In genomic region chr12:2877959-2878732, GRCh38 we compare ENCODE assay signal across 9 cellular contexts. TPM values are rescaled to one million over a fixed set of nuclear protein-coding genes. Genes with fewer than 3 reads are reported as not detected.
DNase-seq lines count a peak whose midpoint lies in the region; ATAC-seq and TF ChIP-seq lines count a peak whose summit lies in the region.
"Had no signal": no experiment of that assay in that cellular context is flagged by ENCODE, and none has a peak within 500 bp of the region (broad histone marks: within the 10 kb centered on the region; RNA-seq: fewer than 3 reads in every experiment).

No MANE protein-coding gene starts in this region.

- H3F3A ChIP-seq in GM23248 (ENCODE audit: insufficient read depth): peaks cover 10% of the 10 kb centered on the region

- no peaks in the 10 kb centered on the region for H3K27me3 Mint-ChIP-seq in chondrocyte (ENCODE audit: low read depth)

- H3K27me3 ChIP-seq in GM23248 (replicated peaks; ENCODE audit: insufficient read depth) (no peaks in the 10 kb centered on the region), lung (ENCODE audit: control insufficient read depth, insufficient read depth) (no peaks in the 10 kb centered on the region), tibial nerve (no peaks in the 10 kb centered on the region)

- no peaks in the 10 kb centered on the region for H3K36me3 ChIP-seq in GM23248 (ENCODE audit: low read depth)
- no peaks in the 10 kb centered on the region for H3K36me3 ChIP-seq in lung (ENCODE audit: control insufficient read depth in 2 of 2, insufficient read depth in 2 of 2, low read length in 2 of 2)
- H3K36me3 ChIP-seq in tibial nerve: peaks cover 0 to 5% (median 0%) of the 10 kb centered on the region in 3 donors

- in situ Hi-C loops in ACHN (cut with HindIII; ENCODE audit: low pct_ligation_motif_present, low pct_unique_long_range_greater_than_20kb, low sequenced_read_pairs) (no loop called here), GM23248 (cut with MboI) (no loop called here)

- peak; percentile 42 for TF ChIP-seq CTCF in chondrocyte (IDR thresholded peaks at IDR 0.05)
- no peak for TF ChIP-seq CTCF in lung (IDR thresholded peaks at IDR 0.05; ENCODE audit: control extremely low read depth, extremely low read depth)
- no peak for TF ChIP-seq CTCF in tibial nerve (IDR thresholded peaks at IDR 0.05)

- peak overlapping the region; percentile 92 for H3K9ac ChIP-seq in GM23248

- no peaks in the 10 kb centered on the region for H3K9me2 ChIP-seq in GM23248 (ENCODE audit: insufficient read depth)

- peak overlapping the region; percentile 88 for H3K27ac ChIP-seq in GM23248
- H3K27ac ChIP-seq in lung (ENCODE audit: low read depth in 1 of 2, low read length in 1 of 2): peak overlapping the region in 1 of 2 donors; percentile 97
- peak overlapping the region; percentile 83 to 98 (median 96) for H3K27ac ChIP-seq in tibial nerve

- peaks cover 21% of the 10 kb centered on the region for H3K4me1 Mint-ChIP-seq in chondrocyte (ENCODE audit: low read depth)

- peak; percentile 47 for DNase-seq in ACHN
- DNase-seq in GM23248: peak; percentile 62
- DNase-seq in NOMO-1 treated with dmso at 0.1 percent for 144 hours (lab: John Stamatoyannopoulos, UW; ENCODE audit: unreplicated experiment): peak; percentile 94
- peak; percentile 32 for DNase-seq in chondrocyte (ENCODE audit: low spot score)
- no peak for DNase-seq in lung (ENCODE audit: low spot score)
- no peak for DNase-seq in tibial nerve (ENCODE audit: low spot score in 2 of 2)
- no peak for DNase-seq in DMS 273 treated with DMSO at 0.1 percent for 48 hours (lab: John Stamatoyannopoulos, UW)

- no peak for TF ChIP-seq POLR2A in tibial nerve (IDR thresholded peaks at IDR 0.05)

- TF ChIP-seq EP300 in tibial nerve (IDR thresholded peaks at IDR 0.05): peak in 1 of 2 donors; percentile 25

- peak overlapping the region; percentile 94 for H2AFZ ChIP-seq in GM23248

- H3K4me3 ChIP-seq in GM23248 (peak overlapping the region; percentile 82), lung (peak overlapping the region; percentile 80), tibial nerve (peak overlapping the region; percentile 51 to 90 (median 88))

- peaks cover 16% of the 10 kb centered on the region for H3K4me1 ChIP-seq in GM23248 (ENCODE audit: insufficient read depth)
- peaks cover 5 to 6% of the 10 kb centered on the region in 2 donors for H3K4me1 ChIP-seq in lung (ENCODE audit: control insufficient read depth in 2 of 2, insufficient read depth in 2 of 2, low read length in 2 of 2)
- peaks cover 0 to 25% (median 12%) of the 10 kb centered on the region in 4 donors for H3K4me1 ChIP-seq in tibial nerve

- H3K4me2 ChIP-seq in GM23248 (ENCODE audit: unreplicated experiment): peak overlapping the region; percentile 81

- no peaks in the 10 kb centered on the region for H3K36me3 Mint-ChIP-seq in chondrocyte (ENCODE audit: low read depth)

- WGBS in GM23248 (ENCODE audit: low coverage in 1 of 2, low lambda C conversion rate in 2 of 2, missing lambda C conversion rate in 2 of 2), 2 experiments: 33 to 37% methylated on average over 16 of the region's 16 CpGs
- WGBS in lung, 2 donors: 37 to 43% methylated on average over 16 of the region's 16 CpGs
- 37 to 38% methylated on average over 16 of the region's 16 CpGs for WGBS in tibial nerve, 2 donors

- H3K9me3 ChIP-seq in GM23248 (ENCODE audit: low read depth): no peaks in the 10 kb centered on the region
- H3K9me3 ChIP-seq in lung (ENCODE audit: control insufficient read depth in 2 of 2, insufficient read depth in 1 of 2, low read length in 1 of 2): no peaks in the 10 kb centered on the region
- H3K9me3 ChIP-seq in tibial nerve: no peaks in the 10 kb centered on the region

- peaks cover 89% of the 10 kb centered on the region for H3K79me2 ChIP-seq in GM23248 (ENCODE audit: insufficient read depth)

- ATAC-seq in lung (ENCODE audit: insufficient read depth, low FRiP score) (peak; percentile 6), HG03571 (IDR thresholded peaks at IDR 0.05; ENCODE audit: unreplicated experiment) (no peak)

- no peaks in the 10 kb centered on the region for H3K9me3 Mint-ChIP-seq in chondrocyte (ENCODE audit: low read depth)

- peak overlapping the region; percentile 95 for H3K4me3 Mint-ChIP-seq in chondrocyte (ENCODE audit: unreplicated experiment)

- peak overlapping the region; percentile 97 for H3K27ac Mint-ChIP-seq in chondrocyte (ENCODE audit: unreplicated experiment)

- no peaks in the 10 kb centered on the region for H4K20me1 ChIP-seq in GM23248 (ENCODE audit: insufficient read depth)

RNA-seq across cellular contexts. Expression of gene RHNO1, which starts 1.1 kb away (rescaled TPM):
- total RNA-seq in GM23248 (2014; rRNA removed; shearing (Covaris generic)): 27.6 and 35.3 TPM in 2 replicates
- polyA plus RNA-seq in GM23248 (2016; fragmentation: Nextera tagmentation; extraction: Ambion mirVana): 38.4 and 40.3 TPM in 2 replicates
- total RNA-seq in chondrocyte: 18.8 to 23.4 TPM (median 23.4 TPM) in 3 replicates
- 10 to 100 TPM; 14.2 to 16.3 TPM for total RNA-seq in lung
- polyA plus RNA-seq in lung: 10 to 100 TPM; 11.0 to 19.0 TPM
- total RNA-seq in tibial nerve: 10 to 100 TPM in 1 of 4 donors, 1 to 10 TPM in 3; 5.4 to 13.8 (median 7.4) TPM

RNA-seq across cellular contexts. Expression of gene FOXM1, which starts 1.2 kb away (rescaled TPM):
- 12.4 and 23.9 TPM in 2 replicates for total RNA-seq in GM23248 (2014; rRNA removed; shearing (Covaris generic))
- 15.4 TPM in 2 replicates for polyA plus RNA-seq in GM23248 (2016; fragmentation: Nextera tagmentation; extraction: Ambion mirVana)
- total RNA-seq in chondrocyte: 13.1 to 17.6 TPM (median 15.2 TPM) in 3 replicates
- total RNA-seq in lung: 1 to 10 TPM; 3.3 to 4.0 TPM
- 1 to 10 TPM; 1.6 to 3.1 TPM for polyA plus RNA-seq in lung
- total RNA-seq in tibial nerve: 1 to 10 TPM in 2 of 4 donors, under 1 TPM in 2; 0.21 to 1.2 (median 0.84) TPM

RNA-seq across cellular contexts. Expression of gene TULP3, which starts 12.5 kb away (rescaled TPM):
- 29.2 and 47.0 TPM in 2 replicates for total RNA-seq in GM23248 (2014; rRNA removed; shearing (Covaris generic))
- polyA plus RNA-seq in GM23248 (2016; fragmentation: Nextera tagmentation; extraction: Ambion mirVana): 39.4 and 42.6 TPM in 2 replicates
- total RNA-seq in chondrocyte: 27.1 to 30.7 TPM (median 30.6 TPM) in 3 replicates
- total RNA-seq in lung: 10 to 100 TPM; 16.4 to 30.7 TPM
- 1 to 10 TPM; 7.4 to 9.9 TPM for polyA plus RNA-seq in lung
- 10 to 100 TPM; 34.3 to 41.6 (median 37.6) TPM for total RNA-seq in tibial nerve

RNA-seq across cellular contexts. Expression of gene TEX52, which starts 21.3 kb away (rescaled TPM):
- total RNA-seq in GM23248 (2014; rRNA removed; shearing (Covaris generic)): not detected in 2 replicates
- polyA plus RNA-seq in GM23248 (2016; fragmentation: Nextera tagmentation; extraction: Ambion mirVana) (not detected in 2 replicates), lung (not detected)
- total RNA-seq in chondrocyte (not detected in 3 replicates), lung (not detected), tibial nerve (not detected)
- total RNA-seq: lung microvascular endothelial cell had no signal

RNA-seq across cellular contexts. Expression of gene NRIP2, which starts 43.3 kb away (rescaled TPM):
- total RNA-seq in GM23248 (2014; rRNA removed; shearing (Covaris generic)): not detected in 2 replicates
- polyA plus RNA-seq in GM23248 (2016; fragmentation: Nextera tagmentation; extraction: Ambion mirVana): 0.24 and 0.46 TPM in 2 replicates
- 0.25 to 0.92 TPM in 2 of 3 replicates, not detected in the other for total RNA-seq in chondrocyte
- total RNA-seq in lung: 1 to 10 TPM in 1 of 2 donors, under 1 TPM in 1; 0.89 to 1.1 TPM
- polyA plus RNA-seq in lung: under 1 TPM; 0.10 to 0.57 TPM
- 10 to 100 TPM in 3 of 4 donors, 1 to 10 TPM in 1; 6.6 to 33.1 (median 28.8) TPM for total RNA-seq in tibial nerve
- total RNA-seq: lung microvascular endothelial cell had no signal

Comparison
In these comparisons a context has a peak if more than half of its experiments do, and no peak if none do; other contexts are left out.
1. DNase-seq: peak in ACHN (single experiment), GM23248 (single experiment), NOMO-1 treated with dmso at 0.1 percent for 144 hours (single experiment) and chondrocyte (single experiment); none in lung (single experiment), tibial nerve (0 of 2) and DMS 273 treated with DMSO at 0.1 percent for 48 hours (single experiment).
2. Peak in every context shown above with its lines, with median percentiles within 50 percentile points of each other: H3K4me3 ChIP-seq.